In genomic region chr6:39777661-39778060, GRCh38 we compare ENCODE assay signal across 18 cellular contexts. TPM values are rescaled to one million over a fixed set of nuclear protein-coding genes. Genes with fewer than 3 reads are reported as not detected.
DNase-seq lines count a peak whose midpoint lies in the region; ATAC-seq and TF ChIP-seq lines count a peak whose summit lies in the region.
"Had no signal": no experiment of that assay in that cellular context is flagged by ENCODE, and none has a peak within 500 bp of the region (broad histone marks: within the 10 kb centered on the region; RNA-seq: fewer than 3 reads in every experiment).

No MANE protein-coding gene starts in this region.

- H3K4me1 Mint-ChIP-seq in neural progenitor cell (peaks cover 12% of the 10 kb centered on the region), WTC11 (peaks cover 21% of the 10 kb centered on the region)
- H3K4me1 Mint-ChIP-seq: stimulated activated naive CD8-positive, alpha-beta T cell treated with anti-CD3 and anti-CD28 coated beads, Interleukin-15, amount 100 ng/mL, for 72 hours had no signal

- H3K79me2 ChIP-seq in neural progenitor cell (ENCODE audit: low read depth), result no peaks in the 10 kb centered on the region

- H3K27ac Mint-ChIP-seq in neural progenitor cell (no peak overlapping the region), WTC11 (no peak overlapping the region)
- H3K27ac Mint-ChIP-seq: stimulated activated naive CD8-positive, alpha-beta T cell treated with anti-CD3 and anti-CD28 coated beads, Interleukin-15, amount 100 ng/mL, for 72 hours; T-helper 1 cell treated with Interleukin-12 subunit alpha and Interleukin-12 subunit beta and Interleukin-4 antibody, amounts not matched to agents 30 μg/mL and 1 μg/mL, for 36 hours had no signal

- H3K9me3 ChIP-seq in neural progenitor cell (ENCODE audit: low read depth), result no peaks in the 10 kb centered on the region
- H3K9me3 ChIP-seq: SJCRH30 had no signal

- H3K4me2 ChIP-seq in neural progenitor cell, result peak overlapping the region; percentile 5

- H3F3A ChIP-seq in neural progenitor cell (ENCODE audit: low read depth), result peaks cover 7% of the 10 kb centered on the region

- CTCF ChIA-PET in WTC11 (lab: Charles Lee), result interaction anchor here (0.9 to 1.3 kb wide), 3 partner anchors 14 to 415 kb away, joined by 3 to 4 read pairs (median 4); no protein-coding TSS in a partner anchor

- H3K27ac ChIP-seq in caudate nucleus (ENCODE audit: low read depth, low read length), result peak overlapping the region; percentile 32
- H3K27ac ChIP-seq in neural progenitor cell, result no peak overlapping the region
- H3K27ac ChIP-seq: SJCRH30 had no signal

- H3K27me3 Mint-ChIP-seq in neural progenitor cell (ENCODE audit: insufficient read depth, low read depth) (peaks cover 2% of the 10 kb centered on the region), WTC11 (ENCODE audit: low read depth) (no peaks in the 10 kb centered on the region; the same call in 1 of the 2 replicates)

- peaks cover 12% of the 10 kb centered on the region for H3K4me1 ChIP-seq in neural progenitor cell
- H3K4me1 ChIP-seq: SJCRH30 had no signal

- peaks cover 6% of the 10 kb centered on the region for H3K36me3 ChIP-seq in neural progenitor cell
- H3K36me3 ChIP-seq: SJCRH30 had no signal

- DNase-seq in caudate nucleus (lab: John Stamatoyannopoulos, UW) (peak in 4 of 61 donors; percentile 18 to 76 (median 38)), left cardiac atrium (no peak), neural progenitor cell (ENCODE audit: low spot score) (no peak), superior temporal gyrus (ENCODE audit: extremely low spot score) (peak; percentile 13), WTC11 (ENCODE audit: low spot score) (no peak), NCI-H748 (lab: John Stamatoyannopoulos, UW; ENCODE audit: unreplicated experiment) (no peak)
- no peak for DNase-seq in stimulated activated naive CD8-positive, alpha-beta T cell treated with anti-CD3 and anti-CD28 coated beads, Interleukin-15, Interleukin-2, amounts not matched to agents 100 U/mL and 50 U/mL, for 24 hours
- DNase-seq: activated CD4-positive, alpha-beta T cell treated with anti-CD3 and anti-CD28 coated beads, Interleukin-2, amount 50 U/mL, for 48 hours; foreskin fibroblast; H7; kidney glomerular epithelial cell; NCI-H1417; NCI-H69; stimulated activated CD4-positive, alpha-beta T cell treated with anti-CD3 and anti-CD28 coated beads, Interleukin-1b, Interleukin-23, amount 100 ng/mL, for 48 hours; stimulated activated naive CD8-positive, alpha-beta T cell treated with anti-CD3 and anti-CD28 coated beads, Interleukin-15, amount 100 ng/mL, for 72 hours had no signal

- no peak for TF ChIP-seq CTCF in neural progenitor cell (IDR thresholded peaks at IDR 0.05)
- no peak for TF ChIP-seq CTCF in WTC11 (IDR thresholded peaks at IDR 0.05)

- no peak overlapping the region for H2AFZ ChIP-seq in neural progenitor cell (replicated peaks)

- intact Hi-C loops in left cardiac atrium (cut with DNase I), result no loop called here

- ATAC-seq in left cardiac atrium, result peak; percentile 21 to 71
- no peak for ATAC-seq in WTC11
- no peak for ATAC-seq in HG03097 (IDR thresholded peaks at IDR 0.05; ENCODE audit: low FRiP score, unreplicated experiment)
- ATAC-seq in stimulated activated naive CD8-positive, alpha-beta T cell treated with anti-CD3 and anti-CD28 coated beads, Interleukin-15, Interleukin-2, amounts not matched to agents 100 U/mL and 50 U/mL, for 24 hours, result no peak
- ATAC-seq: stimulated activated naive CD8-positive, alpha-beta T cell treated with anti-CD3 and anti-CD28 coated beads, Interleukin-15, amount 100 ng/mL, for 72 hours had no signal

- no peak overlapping the region for H3K4me3 Mint-ChIP-seq in neural progenitor cell
- no peak overlapping the region for H3K4me3 Mint-ChIP-seq in WTC11
- H3K4me3 Mint-ChIP-seq: stimulated activated naive CD8-positive, alpha-beta T cell treated with anti-CD3 and anti-CD28 coated beads, Interleukin-15, amount 100 ng/mL, for 72 hours; T-helper 1 cell treated with Interleukin-12 subunit alpha and Interleukin-12 subunit beta and Interleukin-4 antibody, amounts not matched to agents 30 μg/mL and 1 μg/mL, for 36 hours had no signal

- H4K20me1 ChIP-seq in neural progenitor cell (ENCODE audit: low read depth), result no peaks in the 10 kb centered on the region

- no peak overlapping the region for H3K9ac ChIP-seq in neural progenitor cell

- H3K9me3 Mint-ChIP-seq in neural progenitor cell (no peaks in the 10 kb centered on the region), WTC11 (0 out of 2 replicates have a peak, but pooled peaks cover 6% of the 10 kb centered on the region)
- H3K9me3 Mint-ChIP-seq: stimulated activated naive CD8-positive, alpha-beta T cell treated with anti-CD3 and anti-CD28 coated beads, Interleukin-15, amount 100 ng/mL, for 72 hours; T-helper 1 cell treated with Interleukin-12 subunit alpha and Interleukin-12 subunit beta and Interleukin-4 antibody, amounts not matched to agents 30 μg/mL and 1 μg/mL, for 36 hours had no signal

- H3K4me3 ChIP-seq in neural progenitor cell, result no peak overlapping the region
- H3K4me3 ChIP-seq: SJCRH30 had no signal

- H3K27me3 ChIP-seq in neural progenitor cell, result no peaks in the 10 kb centered on the region
- H3K27me3 ChIP-seq: SJCRH30 had no signal

- H3K36me3 Mint-ChIP-seq in neural progenitor cell (no peaks in the 10 kb centered on the region), WTC11 (no peaks in the 10 kb centered on the region)

- POLR2A ChIA-PET in WTC11 (lab: Charles Lee), result no interaction called here

TF ChIP-seq in WTC11, 78 proteins besides CTCF, POLR2A, EP300 and RAD21 (continues in another document):
- no peak for TF ChIP-seq ZNF138 (CRISPR knock-in tag; conservative IDR thresholded peaks at IDR 0.05)
- no peak for TF ChIP-seq PRDM15 (CRISPR knock-in tag; IDR thresholded peaks at IDR 0.05)
- TF ChIP-seq, protein P1, sequence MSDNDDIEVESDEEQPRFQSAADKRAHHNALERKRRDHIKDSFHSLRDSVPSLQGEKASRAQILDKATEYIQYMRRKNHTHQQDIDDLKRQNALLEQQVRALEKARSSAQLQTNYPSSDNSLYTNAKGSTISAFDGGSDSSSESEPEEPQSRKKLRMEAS (CRISPR knock-in tag; IDR thresholded peaks at IDR 0.05), result no peak
- no peak for TF ChIP-seq OVOL2 (CRISPR knock-in tag; IDR thresholded peaks at IDR 0.05; ENCODE audit: borderline replicate concordance)
- no peak for TF ChIP-seq FOXP1 (CRISPR knock-in tag; IDR thresholded peaks at IDR 0.05; ENCODE audit: borderline replicate concordance)
- TF ChIP-seq FOXJ3 (CRISPR knock-in tag; IDR thresholded peaks at IDR 0.05; ENCODE audit: borderline replicate concordance), result no peak
- TF ChIP-seq TP53 (CRISPR knock-in tag; IDR thresholded peaks at IDR 0.05), result no peak
- no peak for TF ChIP-seq RORB (CRISPR knock-in tag; IDR thresholded peaks at IDR 0.05)
- TF ChIP-seq, protein P2, sequence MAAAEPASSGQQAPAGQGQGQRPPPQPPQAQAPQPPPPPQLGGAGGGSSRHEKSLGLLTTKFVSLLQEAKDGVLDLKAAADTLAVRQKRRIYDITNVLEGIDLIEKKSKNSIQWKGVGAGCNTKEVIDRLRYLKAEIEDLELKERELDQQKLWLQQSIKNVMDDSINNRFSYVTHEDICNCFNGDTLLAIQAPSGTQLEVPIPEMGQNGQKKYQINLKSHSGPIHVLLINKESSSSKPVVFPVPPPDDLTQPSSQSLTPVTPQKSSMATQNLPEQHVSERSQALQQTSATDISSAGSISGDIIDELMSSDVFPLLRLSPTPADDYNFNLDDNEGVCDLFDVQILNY (CRISPR knock-in tag; IDR thresholded peaks at IDR 0.05), result no peak
- TF ChIP-seq KAT7 (CRISPR knock-in tag; IDR thresholded peaks at IDR 0.05; ENCODE audit: borderline replicate concordance), result no peak
- TF ChIP-seq ZNF423 (CRISPR knock-in tag; IDR thresholded peaks at IDR 0.05), result no peak
- no peak for TF ChIP-seq PRRX2 (CRISPR knock-in tag; IDR thresholded peaks at IDR 0.05)
- no peak for TF ChIP-seq SP1 (CRISPR knock-in tag; conservative IDR thresholded peaks at IDR 0.05)
- TF ChIP-seq IRF2 (CRISPR knock-in tag; IDR thresholded peaks at IDR 0.05; ENCODE audit: borderline replicate concordance, low read depth), result no peak

RNA-seq across cellular contexts. Expression of gene DAAM2, which starts 14.5 kb away (rescaled TPM):
- total RNA-seq in left cardiac atrium (10 to 100 TPM; 14.7 to 15.8 TPM), neural progenitor cell (ENCODE audit: low replicate concordance) (2.1 and 3.2 TPM in 2 replicates), WTC11 (2021) (2.0 to 3.1 TPM (median 3.0 TPM) in 3 replicates)

RNA-seq across cellular contexts. Expression of gene KIF6, which starts 52.5 kb away (rescaled TPM):
- total RNA-seq in left cardiac atrium (under 1 TPM; 0.15 to 0.31 TPM), neural progenitor cell (ENCODE audit: low replicate concordance) (0.59 and 2.7 TPM in 2 replicates), WTC11 (2021) (0.53 to 0.92 TPM (median 0.57 TPM) in 3 replicates)

Comparison
In these comparisons a context has a peak if more than half of its experiments do, and no peak if none do; other contexts are left out.
1. ATAC-seq: peak in left cardiac atrium (2 of 2); none in WTC11 (single experiment), HG03097 (single experiment) and stimulated activated naive CD8-positive, alpha-beta T cell treated with anti-CD3 and anti-CD28 coated beads, Interleukin-15, Interleukin-2, amounts not matched to agents 100 U/mL and 50 U/mL, for 24 hours (single experiment).